In genomic region chr3:87435926-87436630, GRCh38 we compare ENCODE assay signal across 17 cellular contexts.
"Had no signal": no experiment of that assay in that cellular context is flagged by ENCODE, and none has a peak within 500 bp of the region (broad histone marks: within the 10 kb centered on the region; RNA-seq: fewer than 3 reads in every experiment).

No MANE protein-coding gene starts in this region.

- H3K9me3 ChIP-seq: gastrocnemius medialis, left lung, right atrium auricular region, tibial artery had no signal

- H3K27ac ChIP-seq: gastrocnemius medialis, left lung, right atrium auricular region, tibial artery had no signal

- ATAC-seq: activated CD8-positive, alpha-beta T cell treated with anti-CD3 and anti-CD28 coated beads for 36 hours; activated T-helper 17 cell treated with anti-CD3 and anti-CD28 coated beads, Interleukin-2, amount 50 U/mL, for 72 hours; gastrocnemius medialis; left lung; stimulated activated naive CD8-positive, alpha-beta T cell treated with anti-CD3 and anti-CD28 coated beads, Interleukin-15, Interleukin-2, amounts not matched to agents 100 U/mL and 50 U/mL, for 24 hours had no signal

- H3K36me3 ChIP-seq: gastrocnemius medialis, left lung, right atrium auricular region, tibial artery had no signal

- DNase-seq: activated CD4-positive, alpha-beta T cell treated with anti-CD3 and anti-CD28 coated beads for 48 hours; activated CD4-positive, CD25-positive, alpha-beta regulatory T cell; activated CD8-positive, alpha-beta T cell treated with anti-CD3 and anti-CD28 coated beads for 36 hours; activated naive CD4-positive, alpha-beta T cell; activated naive CD8-positive, alpha-beta T cell treated with anti-CD3 and anti-CD28 coated beads, Interleukin-2, amount 10 ng/mL, durations not matched to agents 7 days and 5 days; activated T-cell treated with anti-CD3 and anti-CD28 coated beads, Interleukin-2, amount 50 U/mL, for 1 hour; anterior cingulate cortex; effector CD4-positive, alpha-beta T cell; gastrocnemius medialis; head of caudate nucleus; left lung; nephron progenitor cell; occipital lobe; stimulated activated naive CD8-positive, alpha-beta T cell treated with anti-CD3 and anti-CD28 coated beads, Interleukin-15, Interleukin-2, amounts not matched to agents 100 U/mL and 50 U/mL, for 24 hours; tibial artery had no signal

- H3K27me3 ChIP-seq: gastrocnemius medialis, left lung, right atrium auricular region, tibial artery had no signal

- H3K4me1 ChIP-seq: gastrocnemius medialis, left lung, right atrium auricular region, tibial artery had no signal

- H3K4me3 ChIP-seq: gastrocnemius medialis, left lung, right atrium auricular region, tibial artery had no signal
